8 cellular contexts compared by ENCODE assay signal in genomic region chr3:30779686-30780287, GRCh38.
DNase-seq lines count a peak whose midpoint lies in the region; ATAC-seq, FAIRE-seq and TF ChIP-seq lines count a peak whose summit lies in the region.

No MANE protein-coding gene starts in this region.

- intact Hi-C loops in activated CD8-positive, alpha-beta T cell treated with anti-CD3 and anti-CD28 coated beads for 36 hours (cut with micrococcal nuclease), result no loop called here
- intact Hi-C loops in endothelial cell of umbilical vein (cut with micrococcal nuclease), result loop anchor here (1.0 kb wide), 2 partner anchors 353 to 669 kb away; no protein-coding TSS in a partner anchor

- peak; percentile 73 for FAIRE-seq in endothelial cell of umbilical vein (lab: Jason Lieb, UNC)

- no peaks in the 10 kb centered on the region for H4K20me1 ChIP-seq in endothelial cell of umbilical vein (replicated peaks; ENCODE audit: control insufficient read depth, extremely low read depth, insufficient read depth, low read length)

- H3K36me3 Mint-ChIP-seq in activated CD8-positive, alpha-beta T cell treated with anti-CD3 and anti-CD28 coated beads for 36 hours (ENCODE audit: low read depth), result no peaks in the 10 kb centered on the region
- H3K36me3 Mint-ChIP-seq in activated CD8-positive, alpha-beta T cell treated with anti-CD3 and anti-CD28 coated beads, Interleukin-2, amount 10 ng/mL, durations not matched to agents 7 days and 5 days (ENCODE audit: low read depth), result no peaks in the 10 kb centered on the region

- H3K4me3 Mint-ChIP-seq in activated CD8-positive, alpha-beta T cell treated with anti-CD3 and anti-CD28 coated beads for 36 hours, result no peak overlapping the region
- H3K4me3 Mint-ChIP-seq in activated CD8-positive, alpha-beta T cell treated with anti-CD3 and anti-CD28 coated beads, Interleukin-2, amount 10 ng/mL, durations not matched to agents 7 days and 5 days, result no peak overlapping the region

- H3K36me3 ChIP-seq in endothelial cell of umbilical vein (ENCODE audit: control insufficient read depth in 2 of 2, extremely low read depth in 1 of 2, insufficient read depth in 2 of 2, low read length in 2 of 2), result no peaks in the 10 kb centered on the region

- H3K27me3 ChIP-seq in endothelial cell of umbilical vein (ENCODE audit: control insufficient read depth in 2 of 2, insufficient read depth in 2 of 2, low read length in 2 of 2), result peaks cover 8 to 32% of the 10 kb centered on the region in 2 experiments

- no peak overlapping the region for H3K9ac ChIP-seq in endothelial cell of umbilical vein (replicated peaks; ENCODE audit: extremely low read depth, insufficient read depth, low read length)

- H2AFZ ChIP-seq in endothelial cell of umbilical vein (ENCODE audit: low read depth, low read length), result no peak overlapping the region

- DNase-seq in activated CD8-positive, alpha-beta T cell treated with anti-CD3 and anti-CD28 coated beads for 36 hours, result peak; percentile 9
- no peak for DNase-seq in activated CD8-positive, alpha-beta T cell treated with anti-CD3 and anti-CD28 coated beads, Interleukin-2, amount 10 ng/mL, durations not matched to agents 7 days and 5 days
- DNase-seq in NCI-H460 (ENCODE audit: extremely low read depth, low read depth) (peak; percentile 25), endothelial cell of umbilical vein (ENCODE audit: low read depth, low spot score) (peak; percentile 26), stromal cell of bone marrow (ENCODE audit: low read depth) (peak; percentile 12), DMS153 (lab: John Stamatoyannopoulos, UW) (no peak)

- peaks cover 4% of the 10 kb centered on the region for H3K27me3 Mint-ChIP-seq in activated CD8-positive, alpha-beta T cell treated with anti-CD3 and anti-CD28 coated beads for 36 hours
- peaks cover 21% of the 10 kb centered on the region for H3K27me3 Mint-ChIP-seq in activated CD8-positive, alpha-beta T cell treated with anti-CD3 and anti-CD28 coated beads, Interleukin-2, amount 10 ng/mL, durations not matched to agents 7 days and 5 days (ENCODE audit: low read depth)

- dilution Hi-C loops in endothelial cell of umbilical vein (cut with MboI; ENCODE audit: extremely low pct_ligation_motif_present, low sequenced_read_pairs), result no loop called here

- no peaks in the 10 kb centered on the region for H3K4me1 Mint-ChIP-seq in activated CD8-positive, alpha-beta T cell treated with anti-CD3 and anti-CD28 coated beads for 36 hours (ENCODE audit: low read depth)
- no peaks in the 10 kb centered on the region for H3K4me1 Mint-ChIP-seq in activated CD8-positive, alpha-beta T cell treated with anti-CD3 and anti-CD28 coated beads, Interleukin-2, amount 10 ng/mL, durations not matched to agents 7 days and 5 days (ENCODE audit: low read depth)

- no peaks in the 10 kb centered on the region for H3K9me3 ChIP-seq in endothelial cell of umbilical vein (replicated peaks; ENCODE audit: control insufficient read depth, insufficient read depth, low read length)

- CTCF ChIA-PET in activated CD8-positive, alpha-beta T cell treated with anti-CD3 and anti-CD28 coated beads for 36 hours (lab: Charles Lee), result interaction anchor here (0.6 to 1.1 kb wide), 4 partner anchors 9 to 622 kb away, joined by 3 to 8 read pairs (median 3); no protein-coding TSS in a partner anchor
- CTCF ChIA-PET in activated CD8-positive, alpha-beta T cell treated with anti-CD3 and anti-CD28 coated beads, Interleukin-2, amount 10 ng/mL, durations not matched to agents 7 days and 5 days (lab: Charles Lee), result interaction anchor here (1.6 kb wide), 1 partner anchor 11 kb away, joined by 5 read pairs; no protein-coding TSS in a partner anchor
- CTCF ChIA-PET in endothelial cell of umbilical vein (lab: Charles Lee), result interaction anchor here (0.9 to 4.2 kb wide), 6 partner anchors 10 to 355 kb away, joined by 3 to 22 read pairs (median 4); no protein-coding TSS in a partner anchor

- no peak overlapping the region for H3K4me2 ChIP-seq in endothelial cell of umbilical vein (ENCODE audit: insufficient read depth, low read length)

- H3K9me3 Mint-ChIP-seq in activated CD8-positive, alpha-beta T cell treated with anti-CD3 and anti-CD28 coated beads for 36 hours, result no peaks in the 10 kb centered on the region
- H3K9me3 Mint-ChIP-seq in activated CD8-positive, alpha-beta T cell treated with anti-CD3 and anti-CD28 coated beads, Interleukin-2, amount 10 ng/mL, durations not matched to agents 7 days and 5 days (ENCODE audit: insufficient read depth), result no peaks in the 10 kb centered on the region

- ATAC-seq in activated CD8-positive, alpha-beta T cell treated with anti-CD3 and anti-CD28 coated beads for 36 hours, result no peak
- ATAC-seq in activated CD8-positive, alpha-beta T cell treated with anti-CD3 and anti-CD28 coated beads, Interleukin-2, amount 10 ng/mL, durations not matched to agents 7 days and 5 days, result no peak
- ATAC-seq in GM19023 (IDR thresholded peaks at IDR 0.05; ENCODE audit: unreplicated experiment) (no peak), GM21360 (IDR thresholded peaks at IDR 0.05; ENCODE audit: unreplicated experiment) (no peak)

- TF ChIP-seq CTCF in activated CD8-positive, alpha-beta T cell treated with anti-CD3 and anti-CD28 coated beads for 36 hours (IDR thresholded peaks at IDR 0.05), result peak; percentile 28
- TF ChIP-seq CTCF in endothelial cell of umbilical vein (IDR thresholded peaks at IDR 0.05; ENCODE audit: extremely low read depth in 1 of 2, insufficient read depth in 1 of 2, low read depth in 1 of 2, low read length in 2 of 2), result peak; percentile 25 to 32

- POLR2A ChIA-PET in activated CD8-positive, alpha-beta T cell treated with anti-CD3 and anti-CD28 coated beads for 36 hours (lab: Charles Lee), result interaction anchor here (0.6 kb wide), 1 partner anchor 30 kb away, joined by 3 read pairs; no protein-coding TSS in a partner anchor
- POLR2A ChIA-PET in activated CD8-positive, alpha-beta T cell treated with anti-CD3 and anti-CD28 coated beads, Interleukin-2, amount 10 ng/mL, durations not matched to agents 7 days and 5 days (lab: Charles Lee), result no interaction called here
- POLR2A ChIA-PET in endothelial cell of umbilical vein (lab: Charles Lee), result no interaction called here

- peaks cover 7% of the 10 kb centered on the region for H3K4me1 ChIP-seq in endothelial cell of umbilical vein (ENCODE audit: control insufficient read depth, extremely low read depth, insufficient read depth, low read length)

- BruUV-seq in endothelial cell of umbilical vein (replicated peaks; lab: Mats Ljungman, UMichigan), result no TSS peak

- H3K27ac Mint-ChIP-seq in activated CD8-positive, alpha-beta T cell treated with anti-CD3 and anti-CD28 coated beads for 36 hours, result no peak overlapping the region
- no peak overlapping the region for H3K27ac Mint-ChIP-seq in activated CD8-positive, alpha-beta T cell treated with anti-CD3 and anti-CD28 coated beads, Interleukin-2, amount 10 ng/mL, durations not matched to agents 7 days and 5 days

- no peak overlapping the region for H3K4me3 ChIP-seq in endothelial cell of umbilical vein (replicated peaks in 1 of 3; ENCODE audit: insufficient read depth in 1 of 3, low read depth in 1 of 3, low read length in 3 of 3)

- no peaks in the 10 kb centered on the region for H3K79me2 ChIP-seq in endothelial cell of umbilical vein (ENCODE audit: control insufficient read depth, insufficient read depth, low read length)

- no peak for TF ChIP-seq POLR2A in endothelial cell of umbilical vein (IDR thresholded peaks at IDR 0.05; ENCODE audit: low read depth, low read length)

- H3K9me1 ChIP-seq in endothelial cell of umbilical vein (replicated peaks; ENCODE audit: control insufficient read depth, extremely low read depth, insufficient read depth, low read length), result no peaks in the 10 kb centered on the region

- H3K27ac ChIP-seq in endothelial cell of umbilical vein (ENCODE audit: insufficient read depth, low read depth, low read length), result no peak overlapping the region

TF ChIP-seq in endothelial cell of umbilical vein, 7 proteins besides CTCF, POLR2A, EP300 and RAD21:
- TF ChIP-seq EZH2 (IDR thresholded peaks at IDR 0.05; ENCODE audit: borderline replicate concordance, low read depth, low read length, severe bottlenecking), result no peak
- TF ChIP-seq JUN (IDR thresholded peaks at IDR 0.05; ENCODE audit: borderline replicate concordance, insufficient read depth, insufficient read length, low read depth), result no peak
- no peak for TF ChIP-seq FOS (IDR thresholded peaks at IDR 0.05; ENCODE audit: borderline replicate concordance, insufficient read depth, low read length)
- TF ChIP-seq POLR2AphosphoS5 (IDR thresholded peaks at IDR 0.05; ENCODE audit: insufficient read depth, low read depth, low read length), result no peak
- TF ChIP-seq MYC (IDR thresholded peaks at IDR 0.05; ENCODE audit: low read depth, low read length), result no peak
TF ChIP-seq in endothelial cell of umbilical vein: peak in this region for 0.

Comparison
In these comparisons a context has a peak if more than half of its experiments do, and no peak if none do; other contexts are left out.
1. DNase-seq: peak in activated CD8-positive, alpha-beta T cell treated with anti-CD3 and anti-CD28 coated beads for 36 hours (single experiment), NCI-H460 (single experiment), endothelial cell of umbilical vein (single experiment) and stromal cell of bone marrow (single experiment); none in activated CD8-positive, alpha-beta T cell treated with anti-CD3 and anti-CD28 coated beads, Interleukin-2, amount 10 ng/mL, durations not matched to agents 7 days and 5 days (single experiment) and DMS153 (single experiment).